Comparison of ENCODE assay signal across 16 cellular contexts in the genomic region with DNA sequence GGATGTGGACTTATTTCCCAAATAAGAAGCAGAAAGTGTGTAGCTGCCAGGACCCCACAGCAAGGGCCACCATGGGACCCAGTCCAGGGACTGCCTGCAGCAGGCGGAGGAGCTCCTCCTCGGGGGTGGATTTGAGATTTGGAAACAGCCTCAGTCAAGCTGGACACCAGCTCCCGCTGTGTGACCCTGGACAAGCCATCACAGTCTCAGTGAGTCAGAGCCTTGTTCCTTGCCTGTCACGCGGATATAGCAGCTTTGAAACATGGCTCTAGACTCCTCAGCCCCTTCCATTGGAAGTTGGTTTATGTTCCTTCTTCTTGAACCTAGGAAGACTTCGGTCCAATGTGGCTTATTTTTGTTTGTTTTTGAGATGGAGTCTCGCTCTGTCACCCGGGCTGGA. TPM values are rescaled to one million over a fixed set of nuclear protein-coding genes. Genes with fewer than 3 reads are reported as not detected.
"Had no signal": no experiment of that assay in that cellular context is flagged by ENCODE, and none has a peak within 500 bp of the region (broad histone marks: within the 10 kb centered on the region; RNA-seq: fewer than 3 reads in every experiment).

No MANE protein-coding gene starts in this region.

- H3K27ac ChIP-seq: neutrophil, thyroid gland had no signal

- H3K27me3 Mint-ChIP-seq: activated T-cell treated with anti-CD3 and anti-CD28 coated beads, Interleukin-2, amount 50 U/mL, for 24 hours; brain; central memory CD8-positive, alpha-beta T cell had no signal

- H3K36me3 Mint-ChIP-seq: activated naive CD4-positive, alpha-beta T cell treated with anti-CD3 and anti-CD28 coated beads, Interleukin-2, amount 50 U/mL, for 72 hours; brain; mesothelial cell of epicardium; stimulated activated effector memory CD8-positive, alpha-beta T cell treated with anti-CD3 and anti-CD28 coated beads, Interleukin-12 subunit alpha, Interleukin-12 subunit beta, amount 100 ng/mL, for 72 hours had no signal

- H3K4me3 Mint-ChIP-seq: activated T-cell treated with anti-CD3 and anti-CD28 coated beads, Interleukin-2, amount 50 U/mL, for 24 hours; brain; central memory CD8-positive, alpha-beta T cell; endodermal cell; mesothelial cell of epicardium; stimulated activated effector memory CD8-positive, alpha-beta T cell treated with anti-CD3 and anti-CD28 coated beads, Interleukin-12 subunit alpha, Interleukin-12 subunit beta, amount 100 ng/mL, for 72 hours; T-helper 1 cell treated with Interleukin-12 subunit alpha and Interleukin-12 subunit beta and Interleukin-4 antibody, amounts not matched to agents 30 μg/mL and 1 μg/mL, for 36 hours had no signal

- ATAC-seq: activated naive CD4-positive, alpha-beta T cell treated with anti-CD3 and anti-CD28 coated beads, Interleukin-2, amount 50 U/mL, for 72 hours; stimulated activated effector memory CD8-positive, alpha-beta T cell treated with anti-CD3 and anti-CD28 coated beads, Interleukin-12 subunit alpha, Interleukin-12 subunit beta, amount 100 ng/mL, for 72 hours had no signal

- H3K36me3 ChIP-seq: neutrophil, thyroid gland had no signal

- H3K27me3 ChIP-seq: thyroid gland had no signal

- DNase-seq: activated CD4-positive, alpha-beta T cell treated with anti-CD3 and anti-CD28 coated beads, Interleukin-2, amount 50 U/mL, for 1 hour; activated effector memory CD4-positive, alpha-beta T cell treated with Interleukin-2 at 50 U/mL for 16 hours; activated T-cell treated with anti-CD3 and anti-CD28 coated beads, Interleukin-2, amount 50 U/mL, for 24 hours; amygdala; dermis blood vessel endothelial cell; endodermal cell; hypothalamus; kidney glomerular epithelial cell; thyroid gland had no signal

- H3K27ac Mint-ChIP-seq: activated naive CD4-positive, alpha-beta T cell treated with anti-CD3 and anti-CD28 coated beads, Interleukin-2, amount 50 U/mL, for 72 hours; activated T-cell treated with anti-CD3 and anti-CD28 coated beads, Interleukin-2, amount 50 U/mL, for 24 hours; endodermal cell; mesothelial cell of epicardium; stimulated activated effector memory CD8-positive, alpha-beta T cell treated with anti-CD3 and anti-CD28 coated beads, Interleukin-12 subunit alpha, Interleukin-12 subunit beta, amount 100 ng/mL, for 72 hours; T-helper 1 cell treated with Interleukin-12 subunit alpha and Interleukin-12 subunit beta and Interleukin-4 antibody, amounts not matched to agents 30 μg/mL and 1 μg/mL, for 36 hours had no signal

- H3K9me3 ChIP-seq: neutrophil, thyroid gland had no signal

- H3K9me3 Mint-ChIP-seq: activated naive CD4-positive, alpha-beta T cell treated with anti-CD3 and anti-CD28 coated beads, Interleukin-2, amount 50 U/mL, for 72 hours; activated T-cell treated with anti-CD3 and anti-CD28 coated beads, Interleukin-2, amount 50 U/mL, for 24 hours; central memory CD8-positive, alpha-beta T cell; endodermal cell; mesothelial cell of epicardium; stimulated activated effector memory CD8-positive, alpha-beta T cell treated with anti-CD3 and anti-CD28 coated beads, Interleukin-12 subunit alpha, Interleukin-12 subunit beta, amount 100 ng/mL, for 72 hours; T-helper 1 cell treated with Interleukin-12 subunit alpha and Interleukin-12 subunit beta and Interleukin-4 antibody, amounts not matched to agents 30 μg/mL and 1 μg/mL, for 36 hours had no signal

- H3K4me3 ChIP-seq: thyroid gland had no signal

RNA-seq across cellular contexts. Expression of a gene that starts 12.5 kb away (rescaled TPM):
- total RNA-seq: activated naive CD4-positive, alpha-beta T cell treated with anti-CD3 and anti-CD28 coated beads, Interleukin-2, amount 50 U/mL, for 72 hours had no signal
